22 cellular contexts compared by ENCODE assay signal in genomic region chr9:126217797-126218196, GRCh38.
"Had no signal": no experiment of that assay in that cellular context is flagged by ENCODE, and none has a peak within 500 bp of the region (broad histone marks: within the 10 kb centered on the region; RNA-seq: fewer than 3 reads in every experiment).

No MANE protein-coding gene starts in this region.

- H3K27ac Mint-ChIP-seq: activated CD4-positive, alpha-beta memory T cell treated with anti-CD3 and anti-CD28 coated beads, Interleukin-2, amount 10 ng/mL, durations not matched to agents 7 days and 5 days; activated naive CD4-positive, alpha-beta T cell treated with anti-CD3 and anti-CD28 coated beads, Interleukin-2, amount 50 U/mL, for 72 hours; activated T-cell treated with anti-CD3 and anti-CD28 coated beads, Interleukin-2, amount 50 U/mL, for 24 hours; activated T-helper 17 cell treated with anti-CD3 and anti-CD28 coated beads, Interleukin-2, amount 50 U/mL, for 72 hours; mesothelial cell of epicardium; naive thymus-derived CD8-positive, alpha-beta T cell; stimulated activated effector memory CD8-positive, alpha-beta T cell treated with anti-CD3 and anti-CD28 coated beads, Interleukin-12 subunit alpha, Interleukin-12 subunit beta, amount 100 ng/mL, for 72 hours had no signal

- H3K27me3 ChIP-seq: hepatocyte had no signal

- H3K9me3 ChIP-seq: right lobe of liver had no signal

- H2AFZ ChIP-seq: hepatocyte had no signal

- H3K4me1 ChIP-seq: right lobe of liver, transverse colon had no signal

- H3K4me3 Mint-ChIP-seq: activated CD4-positive, alpha-beta memory T cell treated with anti-CD3 and anti-CD28 coated beads, Interleukin-2, amount 10 ng/mL, durations not matched to agents 7 days and 5 days; activated T-cell treated with anti-CD3 and anti-CD28 coated beads, Interleukin-2, amount 50 U/mL, for 24 hours; activated T-helper 17 cell treated with anti-CD3 and anti-CD28 coated beads, Interleukin-2, amount 50 U/mL, for 72 hours; central memory CD8-positive, alpha-beta T cell; mesothelial cell of epicardium; naive thymus-derived CD8-positive, alpha-beta T cell; stimulated activated effector memory CD8-positive, alpha-beta T cell treated with anti-CD3 and anti-CD28 coated beads, Interleukin-12 subunit alpha, Interleukin-12 subunit beta, amount 100 ng/mL, for 72 hours had no signal

- H3K36me3 Mint-ChIP-seq: stimulated activated effector memory CD8-positive, alpha-beta T cell treated with anti-CD3 and anti-CD28 coated beads, Interleukin-12 subunit alpha, Interleukin-12 subunit beta, amount 100 ng/mL, for 72 hours had no signal

- H3K4me1 Mint-ChIP-seq: activated CD4-positive, alpha-beta memory T cell treated with anti-CD3 and anti-CD28 coated beads, Interleukin-2, amount 10 ng/mL, durations not matched to agents 7 days and 5 days; activated T-helper 17 cell treated with anti-CD3 and anti-CD28 coated beads, Interleukin-2, amount 50 U/mL, for 72 hours; central memory CD8-positive, alpha-beta T cell; mesothelial cell of epicardium; stimulated activated effector memory CD8-positive, alpha-beta T cell treated with anti-CD3 and anti-CD28 coated beads, Interleukin-12 subunit alpha, Interleukin-12 subunit beta, amount 100 ng/mL, for 72 hours had no signal

- DNase-seq: activated CD4-positive, alpha-beta memory T cell treated with anti-CD3 and anti-CD28 coated beads, Interleukin-2, amount 10 ng/mL, durations not matched to agents 7 days and 5 days; activated CD4-positive, alpha-beta T cell treated with anti-CD3 and anti-CD28 coated beads for 4 hours; activated CD4-positive, CD25-positive, alpha-beta regulatory T cell; activated T-cell treated with anti-CD3 and anti-CD28 coated beads, Interleukin-2, amount 50 U/mL, for 24 hours; aorta; effector memory CD4-positive, alpha-beta T cell; glutamatergic neuron; left ventricle myocardium superior; mammary epithelial cell; naive thymus-derived CD8-positive, alpha-beta T cell; nucleus accumbens; right lobe of liver; stimulated activated CD4-positive, alpha-beta T cell treated with anti-CD3 and anti-CD28 coated beads, Interleukin-2, amount 100 ng/mL, for 24 hours; transverse colon had no signal

- H3K79me2 ChIP-seq: hepatocyte had no signal

- H3K4me2 ChIP-seq: hepatocyte had no signal

- H3K4me3 ChIP-seq: hepatocyte, right lobe of liver, skin epidermis, transverse colon had no signal

- ATAC-seq: activated naive CD4-positive, alpha-beta T cell treated with anti-CD3 and anti-CD28 coated beads, Interleukin-2, amount 50 U/mL, for 72 hours; activated T-helper 17 cell treated with anti-CD3 and anti-CD28 coated beads, Interleukin-2, amount 50 U/mL, for 72 hours; esophagus mucosa; left ventricle myocardium superior; naive thymus-derived CD8-positive, alpha-beta T cell; stimulated activated effector memory CD8-positive, alpha-beta T cell treated with anti-CD3 and anti-CD28 coated beads, Interleukin-12 subunit alpha, Interleukin-12 subunit beta, amount 100 ng/mL, for 72 hours had no signal

- H3K9me3 Mint-ChIP-seq: central memory CD8-positive, alpha-beta T cell had no signal

- H3K27ac ChIP-seq: hepatocyte, right lobe of liver, skin epidermis, transverse colon had no signal

- H3K36me3 ChIP-seq: right lobe of liver, transverse colon had no signal
